1 cellular context compared by ENCODE assay signal in the genomic region with DNA sequence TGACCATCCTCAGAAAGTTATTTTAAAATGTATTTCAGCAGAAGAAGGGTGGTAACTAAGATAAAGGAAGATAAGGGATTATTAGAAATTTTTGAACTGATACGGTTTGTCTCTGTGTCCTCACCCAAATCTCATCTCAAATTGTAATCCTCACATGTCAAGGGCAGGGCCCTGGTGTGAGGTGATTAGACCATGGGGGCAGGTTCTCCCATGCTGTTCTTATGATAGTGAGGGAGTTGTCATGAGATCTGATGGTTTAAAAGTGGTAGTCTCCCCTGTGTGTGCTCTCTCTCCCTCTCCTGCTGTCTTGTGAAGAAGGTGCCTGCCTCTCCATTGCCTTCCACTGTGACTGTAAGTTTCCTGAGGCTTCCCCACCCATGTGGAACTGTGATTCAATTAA.
TF ChIP-seq lines count a peak whose summit lies in the region.

No MANE protein-coding gene starts in this region.

TF ChIP-seq in K562, 482 proteins besides CTCF, POLR2A, EP300 and RAD21:
- TF ChIP-seq, protein P1, sequence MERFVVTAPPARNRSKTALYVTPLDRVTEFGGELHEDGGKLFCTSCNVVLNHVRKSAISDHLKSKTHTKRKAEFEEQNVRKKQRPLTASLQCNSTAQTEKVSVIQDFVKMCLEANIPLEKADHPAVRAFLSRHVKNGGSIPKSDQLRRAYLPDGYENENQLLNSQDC (CRISPR knock-in tag; IDR thresholded peaks at IDR 0.05), result no peak
- TF ChIP-seq, protein P2, sequence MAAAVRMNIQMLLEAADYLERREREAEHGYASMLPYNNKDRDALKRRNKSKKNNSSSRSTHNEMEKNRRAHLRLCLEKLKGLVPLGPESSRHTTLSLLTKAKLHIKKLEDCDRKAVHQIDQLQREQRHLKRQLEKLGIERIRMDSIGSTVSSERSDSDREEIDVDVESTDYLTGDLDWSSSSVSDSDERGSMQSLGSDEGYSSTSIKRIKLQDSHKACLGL (CRISPR knock-in tag; IDR thresholded peaks at IDR 0.05; ENCODE audit: borderline replicate concordance, poor library complexity, severe bottlenecking), result no peak
- TF ChIP-seq CBFA2T2 (conservative IDR thresholded peaks at IDR 0.05) (peak; percentile 48; the same call in 1 of the 2 replicates), MCM5 (IDR thresholded peaks at IDR 0.05; ENCODE audit: low read depth) (no peak), ZNF79 (CRISPR knock-in tag; IDR thresholded peaks at IDR 0.05; ENCODE audit: low read depth) (no peak), TRIM24 (IDR thresholded peaks at IDR 0.05) (peak in 1 of 2 experiments; percentile 70; a peak in 2 of 4 replicates), ADNP (tag; IDR thresholded peaks at IDR 0.05) (no peak), NEUROD1 (IDR thresholded peaks at IDR 0.05; ENCODE audit: borderline replicate concordance, low read depth, low read length, partially characterized antibody) (no peak), MYBL2 (IDR thresholded peaks at IDR 0.05; ENCODE audit: low read depth) (no peak), MYBL2 (CRISPR knock-in tag; IDR thresholded peaks at IDR 0.05; ENCODE audit: borderline replicate concordance) (no peak), ZKSCAN8 (CRISPR knock-in tag; IDR thresholded peaks at IDR 0.05) (no peak), EP400 (IDR thresholded peaks at IDR 0.05) (no peak), HMGN3 (IDR thresholded peaks at IDR 0.05; ENCODE audit: borderline replicate concordance, extremely low read depth, insufficient read length, low read depth, low read length) (no peak), ILK (tag; IDR thresholded peaks at IDR 0.05; ENCODE audit: borderline replicate concordance, low read depth) (no peak), TSC22D4 (tag; IDR thresholded peaks at IDR 0.05) (no peak), ZNF224 (CRISPR knock-in tag; IDR thresholded peaks at IDR 0.05) (no peak), SRSF1 (IDR thresholded peaks at IDR 0.05; ENCODE audit: low read depth, low read length) (no peak), MTF1 (CRISPR knock-in tag; IDR thresholded peaks at IDR 0.05; ENCODE audit: borderline replicate concordance) (no peak), ZNF121 (CRISPR knock-in tag; conservative IDR thresholded peaks at IDR 0.05) (no peak), FOXP1 (CRISPR knock-in tag; IDR thresholded peaks at IDR 0.05) (no peak), SMARCC2 (IDR thresholded peaks at IDR 0.05; ENCODE audit: low read depth) (no peak), CBFA2T3 (IDR thresholded peaks at IDR 0.05) (peak; percentile 62), ZBTB8A (IDR thresholded peaks at IDR 0.05; ENCODE audit: partially characterized antibody) (no peak), TAL1 (IDR thresholded peaks at IDR 0.05) (peak; percentile 68), SRSF9 (IDR thresholded peaks at IDR 0.05; ENCODE audit: borderline replicate concordance, low read depth, low read length) (no peak), TCF7L2 (IDR thresholded peaks at IDR 0.05; ENCODE audit: low read depth, low read length) (no peak)
- TF ChIP-seq, protein P3, sequence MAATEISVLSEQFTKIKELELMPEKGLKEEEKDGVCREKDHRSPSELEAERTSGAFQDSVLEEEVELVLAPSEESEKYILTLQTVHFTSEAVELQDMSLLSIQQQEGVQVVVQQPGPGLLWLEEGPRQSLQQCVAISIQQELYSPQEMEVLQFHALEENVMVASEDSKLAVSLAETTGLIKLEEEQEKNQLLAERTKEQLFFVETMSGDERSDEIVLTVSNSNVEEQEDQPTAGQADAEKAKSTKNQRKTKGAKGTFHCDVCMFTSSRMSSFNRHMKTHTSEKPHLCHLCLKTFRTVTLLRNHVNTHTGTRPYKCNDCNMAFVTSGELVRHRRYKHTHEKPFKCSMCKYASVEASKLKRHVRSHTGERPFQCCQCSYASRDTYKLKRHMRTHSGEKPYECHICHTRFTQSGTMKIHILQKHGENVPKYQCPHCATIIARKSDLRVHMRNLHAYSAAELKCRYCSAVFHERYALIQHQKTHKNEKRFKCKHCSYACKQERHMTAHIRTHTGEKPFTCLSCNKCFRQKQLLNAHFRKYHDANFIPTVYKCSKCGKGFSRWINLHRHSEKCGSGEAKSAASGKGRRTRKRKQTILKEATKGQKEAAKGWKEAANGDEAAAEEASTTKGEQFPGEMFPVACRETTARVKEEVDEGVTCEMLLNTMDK (IDR thresholded peaks at IDR 0.05; ENCODE audit: borderline replicate concordance, insufficient read depth, low read depth, low read length, poor library complexity, severe bottlenecking), result no peak
- TF ChIP-seq, protein P4, sequence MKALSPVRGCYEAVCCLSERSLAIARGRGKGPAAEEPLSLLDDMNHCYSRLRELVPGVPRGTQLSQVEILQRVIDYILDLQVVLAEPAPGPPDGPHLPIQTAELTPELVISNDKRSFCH (CRISPR knock-in tag; IDR thresholded peaks at IDR 0.05), result no peak
- TF ChIP-seq, protein P4 (tag; IDR thresholded peaks at IDR 0.05), result no peak
- TF ChIP-seq, protein P5, sequence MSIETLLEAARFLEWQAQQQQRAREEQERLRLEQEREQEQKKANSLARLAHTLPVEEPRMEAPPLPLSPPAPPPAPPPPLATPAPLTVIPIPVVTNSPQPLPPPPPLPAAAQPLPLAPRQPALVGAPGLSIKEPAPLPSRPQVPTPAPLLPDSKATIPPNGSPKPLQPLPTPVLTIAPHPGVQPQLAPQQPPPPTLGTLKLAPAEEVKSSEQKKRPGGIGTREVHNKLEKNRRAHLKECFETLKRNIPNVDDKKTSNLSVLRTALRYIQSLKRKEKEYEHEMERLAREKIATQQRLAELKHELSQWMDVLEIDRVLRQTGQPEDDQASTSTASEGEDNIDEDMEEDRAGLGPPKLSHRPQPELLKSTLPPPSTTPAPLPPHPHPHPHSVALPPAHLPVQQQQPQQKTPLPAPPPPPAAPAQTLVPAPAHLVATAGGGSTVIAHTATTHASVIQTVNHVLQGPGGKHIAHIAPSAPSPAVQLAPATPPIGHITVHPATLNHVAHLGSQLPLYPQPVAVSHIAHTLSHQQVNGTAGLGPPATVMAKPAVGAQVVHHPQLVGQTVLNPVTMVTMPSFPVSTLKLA (conservative IDR thresholded peaks at IDR 0.05), result no peak
- TF ChIP-seq, protein P6, sequence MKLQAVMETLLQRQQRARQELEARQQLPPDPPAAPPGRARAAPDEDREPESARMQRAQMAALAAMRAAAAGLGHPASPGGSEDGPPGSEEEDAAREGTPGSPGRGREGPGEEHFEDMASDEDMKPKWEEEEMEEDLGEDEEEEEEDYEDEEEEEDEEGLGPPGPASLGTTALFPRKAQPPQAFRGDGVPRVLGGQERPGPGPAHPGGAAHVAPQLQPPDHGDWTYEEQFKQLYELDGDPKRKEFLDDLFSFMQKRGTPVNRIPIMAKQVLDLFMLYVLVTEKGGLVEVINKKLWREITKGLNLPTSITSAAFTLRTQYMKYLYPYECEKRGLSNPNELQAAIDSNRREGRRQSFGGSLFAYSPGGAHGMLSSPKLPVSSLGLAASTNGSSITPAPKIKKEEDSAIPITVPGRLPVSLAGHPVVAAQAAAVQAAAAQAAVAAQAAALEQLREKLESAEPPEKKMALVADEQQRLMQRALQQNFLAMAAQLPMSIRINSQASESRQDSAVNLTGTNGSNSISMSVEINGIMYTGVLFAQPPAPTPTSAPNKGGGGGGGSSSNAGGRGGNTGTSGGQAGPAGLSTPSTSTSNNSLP (IDR thresholded peaks at IDR 0.05; ENCODE audit: borderline replicate concordance, low read depth, low read length), result no peak
- TF ChIP-seq, protein P7, sequence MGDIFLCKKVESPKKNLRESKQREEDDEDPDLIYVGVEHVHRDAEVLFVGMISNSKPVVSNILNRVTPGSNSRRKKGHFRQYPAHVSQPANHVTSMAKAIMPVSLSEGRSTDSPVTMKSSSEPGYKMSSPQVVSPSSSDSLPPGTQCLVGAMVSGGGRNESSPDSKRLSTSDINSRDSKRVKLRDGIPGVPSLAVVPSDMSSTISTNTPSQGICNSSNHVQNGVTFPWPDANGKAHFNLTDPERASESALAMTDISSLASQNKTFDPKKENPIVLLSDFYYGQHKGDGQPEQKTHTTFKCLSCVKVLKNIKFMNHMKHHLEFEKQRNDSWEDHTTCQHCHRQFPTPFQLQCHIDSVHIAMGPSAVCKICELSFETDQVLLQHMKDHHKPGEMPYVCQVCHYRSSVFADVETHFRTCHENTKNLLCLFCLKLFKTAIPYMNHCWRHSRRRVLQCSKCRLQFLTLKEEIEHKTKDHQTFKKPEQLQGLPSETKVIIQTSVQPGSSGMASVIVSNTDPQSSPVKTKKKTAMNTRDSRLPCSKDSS (IDR thresholded peaks at IDR 0.05; ENCODE audit: low read depth, partially characterized antibody), result no peak
